1 cellular context compared by ENCODE assay signal in the genomic region with DNA sequence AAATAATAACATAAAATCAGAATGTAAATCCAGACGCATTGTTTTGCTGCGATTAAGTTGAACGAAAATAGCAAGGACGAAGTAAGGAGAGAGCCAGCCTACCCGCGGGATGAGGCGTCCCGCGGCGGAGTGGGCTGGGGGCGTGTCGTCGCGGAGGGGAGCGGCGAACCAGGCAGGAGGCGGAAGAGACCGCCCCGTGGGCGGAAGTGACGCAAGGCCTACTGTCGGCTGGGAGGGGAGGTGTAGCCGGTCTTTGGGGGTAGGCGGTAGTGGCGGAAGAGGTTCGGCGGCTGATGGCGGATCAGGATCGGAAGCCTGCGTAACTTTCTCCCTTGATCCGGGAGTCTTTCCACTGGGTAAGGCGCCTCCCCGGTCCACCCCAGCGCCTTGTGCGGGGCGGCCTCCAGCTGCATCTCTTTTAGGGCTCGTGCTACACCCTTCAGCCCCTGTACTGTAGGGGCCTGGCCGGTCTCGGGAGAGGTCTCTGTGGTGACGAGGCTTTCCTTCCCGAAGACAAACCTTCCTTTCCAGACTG.
A peak's percentile ranks its signal among the peaks of the same experiment; 100 is the strongest.
TF ChIP-seq lines count a peak whose summit lies in the region.

A gene (plus strand): TSS at position 249 of the 535 bp plus-strand sequence. CDS start 8,363 bp downstream, outside the sequence.

TF ChIP-seq in K562, 482 proteins besides CTCF, POLR2A, EP300 and RAD21 (continued from another document and continues in another):
- TF ChIP-seq, protein P1, sequence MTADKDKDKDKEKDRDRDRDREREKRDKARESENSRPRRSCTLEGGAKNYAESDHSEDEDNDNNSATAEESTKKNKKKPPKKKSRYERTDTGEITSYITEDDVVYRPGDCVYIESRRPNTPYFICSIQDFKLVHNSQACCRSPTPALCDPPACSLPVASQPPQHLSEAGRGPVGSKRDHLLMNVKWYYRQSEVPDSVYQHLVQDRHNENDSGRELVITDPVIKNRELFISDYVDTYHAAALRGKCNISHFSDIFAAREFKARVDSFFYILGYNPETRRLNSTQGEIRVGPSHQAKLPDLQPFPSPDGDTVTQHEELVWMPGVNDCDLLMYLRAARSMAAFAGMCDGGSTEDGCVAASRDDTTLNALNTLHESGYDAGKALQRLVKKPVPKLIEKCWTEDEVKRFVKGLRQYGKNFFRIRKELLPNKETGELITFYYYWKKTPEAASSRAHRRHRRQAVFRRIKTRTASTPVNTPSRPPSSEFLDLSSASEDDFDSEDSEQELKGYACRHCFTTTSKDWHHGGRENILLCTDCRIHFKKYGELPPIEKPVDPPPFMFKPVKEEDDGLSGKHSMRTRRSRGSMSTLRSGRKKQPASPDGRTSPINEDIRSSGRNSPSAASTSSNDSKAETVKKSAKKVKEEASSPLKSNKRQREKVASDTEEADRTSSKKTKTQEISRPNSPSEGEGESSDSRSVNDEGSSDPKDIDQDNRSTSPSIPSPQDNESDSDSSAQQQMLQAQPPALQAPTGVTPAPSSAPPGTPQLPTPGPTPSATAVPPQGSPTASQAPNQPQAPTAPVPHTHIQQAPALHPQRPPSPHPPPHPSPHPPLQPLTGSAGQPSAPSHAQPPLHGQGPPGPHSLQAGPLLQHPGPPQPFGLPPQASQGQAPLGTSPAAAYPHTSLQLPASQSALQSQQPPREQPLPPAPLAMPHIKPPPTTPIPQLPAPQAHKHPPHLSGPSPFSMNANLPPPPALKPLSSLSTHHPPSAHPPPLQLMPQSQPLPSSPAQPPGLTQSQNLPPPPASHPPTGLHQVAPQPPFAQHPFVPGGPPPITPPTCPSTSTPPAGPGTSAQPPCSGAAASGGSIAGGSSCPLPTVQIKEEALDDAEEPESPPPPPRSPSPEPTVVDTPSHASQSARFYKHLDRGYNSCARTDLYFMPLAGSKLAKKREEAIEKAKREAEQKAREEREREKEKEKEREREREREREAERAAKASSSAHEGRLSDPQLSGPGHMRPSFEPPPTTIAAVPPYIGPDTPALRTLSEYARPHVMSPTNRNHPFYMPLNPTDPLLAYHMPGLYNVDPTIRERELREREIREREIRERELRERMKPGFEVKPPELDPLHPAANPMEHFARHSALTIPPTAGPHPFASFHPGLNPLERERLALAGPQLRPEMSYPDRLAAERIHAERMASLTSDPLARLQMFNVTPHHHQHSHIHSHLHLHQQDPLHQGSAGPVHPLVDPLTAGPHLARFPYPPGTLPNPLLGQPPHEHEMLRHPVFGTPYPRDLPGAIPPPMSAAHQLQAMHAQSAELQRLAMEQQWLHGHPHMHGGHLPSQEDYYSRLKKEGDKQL (CRISPR knock-in tag; IDR thresholded peaks at IDR 0.05; ENCODE audit: borderline replicate concordance): no peak
- TF ChIP-seq NFE2L1 (tag; IDR thresholded peaks at IDR 0.05; ENCODE audit: borderline replicate concordance, low read depth): no peak
- TF ChIP-seq CXXC5 (CRISPR knock-in tag; IDR thresholded peaks at IDR 0.05): peak; percentile 72
- TF ChIP-seq RBBP5 (IDR thresholded peaks at IDR 0.05; ENCODE audit: borderline replicate concordance, insufficient read depth, low read length, poor library complexity, severe bottlenecking): peak; percentile 73
- TF ChIP-seq ZBTB17 (CRISPR knock-in tag; IDR thresholded peaks at IDR 0.05): 0 out of 2 replicates have a peak, but pooled peaks have one; percentile 13
- peak; percentile 75 for TF ChIP-seq CCNT2 (IDR thresholded peaks at IDR 0.05; ENCODE audit: borderline replicate concordance, extremely low read depth, insufficient read length, low read depth, low read length)
- 0 out of 2 replicates have a peak, but pooled peaks have one; percentile 3 for TF ChIP-seq SOX6 (IDR thresholded peaks at IDR 0.05)
- no peak for TF ChIP-seq ZNF41 (CRISPR knock-in tag; conservative IDR thresholded peaks at IDR 0.05)
- 0 out of 2 replicates have a peak, but pooled peaks have one; percentile 19 for TF ChIP-seq ATF1 (CRISPR knock-in tag; IDR thresholded peaks at IDR 0.05)
- TF ChIP-seq ATF1 (tag; IDR thresholded peaks at IDR 0.05): peak; percentile 94
- TF ChIP-seq CEBPB (tag; IDR thresholded peaks at IDR 0.05): peak; percentile 71
- TF ChIP-seq, protein P2, sequence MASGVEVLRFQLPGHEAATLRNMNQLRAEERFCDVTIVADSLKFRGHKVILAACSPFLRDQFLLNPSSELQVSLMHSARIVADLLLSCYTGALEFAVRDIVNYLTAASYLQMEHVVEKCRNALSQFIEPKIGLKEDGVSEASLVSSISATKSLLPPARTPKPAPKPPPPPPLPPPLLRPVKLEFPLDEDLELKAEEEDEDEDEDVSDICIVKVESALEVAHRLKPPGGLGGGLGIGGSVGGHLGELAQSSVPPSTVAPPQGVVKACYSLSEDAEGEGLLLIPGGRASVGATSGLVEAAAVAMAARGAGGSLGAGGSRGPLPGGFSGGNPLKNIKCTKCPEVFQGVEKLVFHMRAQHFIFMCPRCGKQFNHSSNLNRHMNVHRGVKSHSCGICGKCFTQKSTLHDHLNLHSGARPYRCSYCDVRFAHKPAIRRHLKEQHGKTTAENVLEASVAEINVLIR (CRISPR knock-in tag; IDR thresholded peaks at IDR 0.05): no peak
- no peak for TF ChIP-seq KDM1A (IDR thresholded peaks at IDR 0.05)
- TF ChIP-seq, protein P3, sequence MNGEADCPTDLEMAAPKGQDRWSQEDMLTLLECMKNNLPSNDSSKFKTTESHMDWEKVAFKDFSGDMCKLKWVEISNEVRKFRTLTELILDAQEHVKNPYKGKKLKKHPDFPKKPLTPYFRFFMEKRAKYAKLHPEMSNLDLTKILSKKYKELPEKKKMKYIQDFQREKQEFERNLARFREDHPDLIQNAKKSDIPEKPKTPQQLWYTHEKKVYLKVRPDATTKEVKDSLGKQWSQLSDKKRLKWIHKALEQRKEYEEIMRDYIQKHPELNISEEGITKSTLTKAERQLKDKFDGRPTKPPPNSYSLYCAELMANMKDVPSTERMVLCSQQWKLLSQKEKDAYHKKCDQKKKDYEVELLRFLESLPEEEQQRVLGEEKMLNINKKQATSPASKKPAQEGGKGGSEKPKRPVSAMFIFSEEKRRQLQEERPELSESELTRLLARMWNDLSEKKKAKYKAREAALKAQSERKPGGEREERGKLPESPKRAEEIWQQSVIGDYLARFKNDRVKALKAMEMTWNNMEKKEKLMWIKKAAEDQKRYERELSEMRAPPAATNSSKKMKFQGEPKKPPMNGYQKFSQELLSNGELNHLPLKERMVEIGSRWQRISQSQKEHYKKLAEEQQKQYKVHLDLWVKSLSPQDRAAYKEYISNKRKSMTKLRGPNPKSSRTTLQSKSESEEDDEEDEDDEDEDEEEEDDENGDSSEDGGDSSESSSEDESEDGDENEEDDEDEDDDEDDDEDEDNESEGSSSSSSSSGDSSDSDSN (IDR thresholded peaks at IDR 0.05; ENCODE audit: borderline replicate concordance in 1 of 2, low read depth in 2 of 2, low read length in 2 of 2): peak in 1 of 2 experiments; percentile 17; a peak in 1 of 4 replicates
- TF ChIP-seq FOXP1 (CRISPR knock-in tag; IDR thresholded peaks at IDR 0.05): peak; percentile 78; the same call in 1 of the 2 replicates
- 0 out of 2 replicates have a peak, but pooled peaks have one; percentile 49 for TF ChIP-seq ZEB2 (IDR thresholded peaks at IDR 0.05)
- TF ChIP-seq HDAC2 (IDR thresholded peaks at IDR 0.05): peak; percentile 82
- TF ChIP-seq NONO (IDR thresholded peaks at IDR 0.05; ENCODE audit: low read depth in 2 of 2, low read length in 1 of 2): 0 out of 4 replicates have a peak, but pooled peaks of 1 of the 2 experiments have one; percentile 3
- TF ChIP-seq, protein P4, sequence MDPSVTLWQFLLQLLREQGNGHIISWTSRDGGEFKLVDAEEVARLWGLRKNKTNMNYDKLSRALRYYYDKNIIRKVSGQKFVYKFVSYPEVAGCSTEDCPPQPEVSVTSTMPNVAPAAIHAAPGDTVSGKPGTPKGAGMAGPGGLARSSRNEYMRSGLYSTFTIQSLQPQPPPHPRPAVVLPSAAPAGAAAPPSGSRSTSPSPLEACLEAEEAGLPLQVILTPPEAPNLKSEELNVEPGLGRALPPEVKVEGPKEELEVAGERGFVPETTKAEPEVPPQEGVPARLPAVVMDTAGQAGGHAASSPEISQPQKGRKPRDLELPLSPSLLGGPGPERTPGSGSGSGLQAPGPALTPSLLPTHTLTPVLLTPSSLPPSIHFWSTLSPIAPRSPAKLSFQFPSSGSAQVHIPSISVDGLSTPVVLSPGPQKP (CRISPR knock-in tag; IDR thresholded peaks at IDR 0.05): no peak
- peak; percentile 57; the same call in 1 of the 2 replicates for TF ChIP-seq MBD2 (IDR thresholded peaks at IDR 0.05; ENCODE audit: borderline replicate concordance, low read depth)
- TF ChIP-seq KLF6 (CRISPR knock-in tag; IDR thresholded peaks at IDR 0.05; ENCODE audit: borderline replicate concordance): no peak
- TF ChIP-seq, protein P5, sequence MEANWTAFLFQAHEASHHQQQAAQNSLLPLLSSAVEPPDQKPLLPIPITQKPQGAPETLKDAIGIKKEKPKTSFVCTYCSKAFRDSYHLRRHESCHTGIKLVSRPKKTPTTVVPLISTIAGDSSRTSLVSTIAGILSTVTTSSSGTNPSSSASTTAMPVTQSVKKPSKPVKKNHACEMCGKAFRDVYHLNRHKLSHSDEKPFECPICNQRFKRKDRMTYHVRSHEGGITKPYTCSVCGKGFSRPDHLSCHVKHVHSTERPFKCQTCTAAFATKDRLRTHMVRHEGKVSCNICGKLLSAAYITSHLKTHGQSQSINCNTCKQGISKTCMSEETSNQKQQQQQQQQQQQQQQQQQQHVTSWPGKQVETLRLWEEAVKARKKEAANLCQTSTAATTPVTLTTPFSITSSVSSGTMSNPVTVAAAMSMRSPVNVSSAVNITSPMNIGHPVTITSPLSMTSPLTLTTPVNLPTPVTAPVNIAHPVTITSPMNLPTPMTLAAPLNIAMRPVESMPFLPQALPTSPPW (CRISPR knock-in tag; IDR thresholded peaks at IDR 0.05): peak; percentile 78
- TF ChIP-seq FOXJ2 (tag; IDR thresholded peaks at IDR 0.05): 0 out of 2 replicates have a peak, but pooled peaks have one; percentile 20
- peak; percentile 32; the same call in 1 of the 2 replicates for TF ChIP-seq CTBP1 (IDR thresholded peaks at IDR 0.05; ENCODE audit: borderline replicate concordance)
- TF ChIP-seq, protein P6, sequence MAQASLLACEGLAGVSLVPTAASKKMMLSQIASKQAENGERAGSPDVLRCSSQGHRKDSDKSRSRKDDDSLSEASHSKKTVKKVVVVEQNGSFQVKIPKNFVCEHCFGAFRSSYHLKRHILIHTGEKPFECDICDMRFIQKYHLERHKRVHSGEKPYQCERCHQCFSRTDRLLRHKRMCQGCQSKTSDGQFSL (CRISPR knock-in tag; IDR thresholded peaks at IDR 0.05): peak; percentile 75
- TF ChIP-seq, protein P6 (tag; IDR thresholded peaks at IDR 0.05): no peak
- peak; percentile 86 for TF ChIP-seq ELF1 (tag; IDR thresholded peaks at IDR 0.05)
- peak; percentile 41 for TF ChIP-seq NR2C2 (CRISPR knock-in tag; IDR thresholded peaks at IDR 0.05)
- TF ChIP-seq NR2C2 (tag; IDR thresholded peaks at IDR 0.05): no peak
- no peak for TF ChIP-seq MCM5 (IDR thresholded peaks at IDR 0.05; ENCODE audit: low read depth)
- TF ChIP-seq STAT5B (CRISPR knock-in tag; IDR thresholded peaks at IDR 0.05): no peak
- peak; percentile 37 for TF ChIP-seq BHLHE40 (IDR thresholded peaks at IDR 0.05; ENCODE audit: low read length)
- TF ChIP-seq SP1 (CRISPR knock-in tag; IDR thresholded peaks at IDR 0.05): peak; percentile 75
- peak; percentile 75 for TF ChIP-seq TAF1 (IDR thresholded peaks at IDR 0.05; ENCODE audit: control insufficient read depth, extremely low read depth, insufficient read depth, low read length, severe bottlenecking)
- no peak for TF ChIP-seq XRCC3 (IDR thresholded peaks at IDR 0.05)
- no peak for TF ChIP-seq ZNF354B (CRISPR knock-in tag; IDR thresholded peaks at IDR 0.05)
- TF ChIP-seq TARDBP (IDR thresholded peaks at IDR 0.05): peak; percentile 75
- TF ChIP-seq SRF (CRISPR knock-in tag; IDR thresholded peaks at IDR 0.05): peak in 1 of 2 experiments; percentile 21; a peak in 1 of 4 replicates
- TF ChIP-seq ZNF695 (CRISPR knock-in tag; IDR thresholded peaks at IDR 0.05): no peak
- peak; percentile 95 for TF ChIP-seq RBFOX2 (IDR thresholded peaks at IDR 0.05; ENCODE audit: low read depth, low read length)
- TF ChIP-seq ZNF134 (CRISPR knock-in tag; conservative IDR thresholded peaks at IDR 0.05): no peak
- TF ChIP-seq, protein P7, sequence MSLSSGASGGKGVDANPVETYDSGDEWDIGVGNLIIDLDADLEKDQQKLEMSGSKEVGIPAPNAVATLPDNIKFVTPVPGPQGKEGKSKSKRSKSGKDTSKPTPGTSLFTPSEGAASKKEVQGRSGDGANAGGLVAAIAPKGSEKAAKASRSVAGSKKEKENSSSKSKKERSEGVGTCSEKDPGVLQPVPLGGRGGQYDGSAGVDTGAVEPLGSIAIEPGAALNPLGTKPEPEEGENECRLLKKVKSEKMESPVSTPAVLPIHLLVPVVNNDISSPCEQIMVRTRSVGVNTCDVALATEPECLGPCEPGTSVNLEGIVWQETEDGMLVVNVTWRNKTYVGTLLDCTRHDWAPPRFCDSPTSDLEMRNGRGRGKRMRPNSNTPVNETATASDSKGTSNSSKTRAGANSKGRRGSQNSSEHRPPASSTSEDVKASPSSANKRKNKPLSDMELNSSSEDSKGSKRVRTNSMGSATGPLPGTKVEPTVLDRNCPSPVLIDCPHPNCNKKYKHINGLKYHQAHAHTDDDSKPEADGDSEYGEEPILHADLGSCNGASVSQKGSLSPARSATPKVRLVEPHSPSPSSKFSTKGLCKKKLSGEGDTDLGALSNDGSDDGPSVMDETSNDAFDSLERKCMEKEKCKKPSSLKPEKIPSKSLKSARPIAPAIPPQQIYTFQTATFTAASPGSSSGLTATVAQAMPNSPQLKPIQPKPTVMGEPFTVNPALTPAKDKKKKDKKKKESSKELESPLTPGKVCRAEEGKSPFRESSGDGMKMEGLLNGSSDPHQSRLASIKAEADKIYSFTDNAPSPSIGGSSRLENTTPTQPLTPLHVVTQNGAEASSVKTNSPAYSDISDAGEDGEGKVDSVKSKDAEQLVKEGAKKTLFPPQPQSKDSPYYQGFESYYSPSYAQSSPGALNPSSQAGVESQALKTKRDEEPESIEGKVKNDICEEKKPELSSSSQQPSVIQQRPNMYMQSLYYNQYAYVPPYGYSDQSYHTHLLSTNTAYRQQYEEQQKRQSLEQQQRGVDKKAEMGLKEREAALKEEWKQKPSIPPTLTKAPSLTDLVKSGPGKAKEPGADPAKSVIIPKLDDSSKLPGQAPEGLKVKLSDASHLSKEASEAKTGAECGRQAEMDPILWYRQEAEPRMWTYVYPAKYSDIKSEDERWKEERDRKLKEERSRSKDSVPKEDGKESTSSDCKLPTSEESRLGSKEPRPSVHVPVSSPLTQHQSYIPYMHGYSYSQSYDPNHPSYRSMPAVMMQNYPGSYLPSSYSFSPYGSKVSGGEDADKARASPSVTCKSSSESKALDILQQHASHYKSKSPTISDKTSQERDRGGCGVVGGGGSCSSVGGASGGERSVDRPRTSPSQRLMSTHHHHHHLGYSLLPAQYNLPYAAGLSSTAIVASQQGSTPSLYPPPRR (CRISPR knock-in tag; IDR thresholded peaks at IDR 0.05; ENCODE audit: borderline replicate concordance): no peak
- 0 out of 2 replicates have a peak, but pooled peaks have one; percentile 7 for TF ChIP-seq CBFB (CRISPR knock-in tag; IDR thresholded peaks at IDR 0.05)
- TF ChIP-seq GATAD2A (IDR thresholded peaks at IDR 0.05): peak; percentile 15; the same call in 1 of the 2 replicates
- peak; percentile 73; the same call in 1 of the 2 replicates for TF ChIP-seq MTA3 (IDR thresholded peaks at IDR 0.05; ENCODE audit: borderline replicate concordance)
- TF ChIP-seq ATF7 (IDR thresholded peaks at IDR 0.05): peak; percentile 92
- TF ChIP-seq PHF8 (IDR thresholded peaks at IDR 0.05; ENCODE audit: borderline replicate concordance, low read length): peak; percentile 86
- TF ChIP-seq POLR2B (IDR thresholded peaks at IDR 0.05; ENCODE audit: low read depth, partially characterized antibody): peak; percentile 92
- no peak; the same call in 1 of the 2 replicates for TF ChIP-seq DIDO1 (tag; IDR thresholded peaks at IDR 0.05; ENCODE audit: low read depth)
